In the genomic region with DNA sequence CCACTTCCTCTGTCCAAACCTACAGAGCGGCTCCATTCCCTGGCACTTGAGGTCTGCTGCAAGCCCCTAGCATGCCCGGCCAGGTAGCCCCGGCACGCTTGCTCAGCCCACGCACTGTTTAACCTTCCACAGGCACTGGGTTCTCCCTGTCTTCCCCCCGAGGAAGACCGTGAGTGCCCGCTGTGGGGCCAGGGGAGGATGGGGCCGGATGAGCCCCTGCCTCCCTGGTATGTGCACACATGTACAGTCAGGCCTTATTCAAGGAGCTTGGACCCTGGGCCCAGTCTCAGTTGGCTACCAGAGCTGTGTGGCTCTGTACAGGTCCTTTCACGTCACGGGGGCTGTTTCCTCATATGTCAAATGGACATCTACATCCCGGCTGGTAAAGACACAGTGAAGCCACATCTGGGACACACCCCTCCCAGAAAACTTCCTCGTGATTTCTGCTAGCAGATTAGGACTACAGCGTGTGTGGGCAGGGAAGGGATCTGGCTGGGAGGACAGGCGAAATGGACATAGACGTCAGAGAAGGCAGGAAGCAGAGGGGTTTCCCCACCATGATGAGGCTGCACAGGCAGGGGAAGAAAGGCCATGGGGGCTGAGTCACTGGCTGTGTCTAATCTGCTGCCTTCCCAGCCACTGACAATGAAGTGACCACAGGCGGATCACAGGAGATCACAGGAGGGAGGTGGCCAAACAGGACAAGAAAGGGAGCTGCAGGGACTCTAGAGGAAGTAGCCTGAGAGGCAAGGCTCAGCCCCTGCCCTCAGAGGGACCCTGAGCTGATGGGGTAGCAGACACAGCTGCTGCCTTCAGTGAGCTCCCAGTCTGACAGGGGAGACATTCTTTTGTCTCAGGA, we compare ENCODE assay signal across 1 cellular context.
A peak's percentile ranks its signal among the peaks of the same experiment; 100 is the strongest.
TF ChIP-seq lines count a peak whose summit lies in the region.

No MANE protein-coding gene starts in this region.

TF ChIP-seq in K562, 482 proteins besides CTCF, POLR2A, EP300 and RAD21 (continued from another document and continues in another):
- no peak for TF ChIP-seq COPS2 (conservative IDR thresholded peaks at IDR 0.05)
- TF ChIP-seq ZKSCAN1 (IDR thresholded peaks at IDR 0.05; ENCODE audit: low read depth, low read length): peak; percentile 65; the same call in 1 of the 2 replicates
- no peak for TF ChIP-seq PATZ1 (CRISPR knock-in tag; IDR thresholded peaks at IDR 0.05; ENCODE audit: borderline replicate concordance)
- no peak for TF ChIP-seq PHB2 (IDR thresholded peaks at IDR 0.05; ENCODE audit: low read depth)
- peak; percentile 89 for TF ChIP-seq MEIS2 (IDR thresholded peaks at IDR 0.05; ENCODE audit: partially characterized antibody)
- no peak for TF ChIP-seq SREBF2 (CRISPR knock-in tag; IDR thresholded peaks at IDR 0.05)
- 0 out of 2 replicates have a peak, but pooled peaks have one; percentile 53 for TF ChIP-seq HDAC8 (tag; IDR thresholded peaks at IDR 0.05)
- TF ChIP-seq ZFX (CRISPR knock-in tag; IDR thresholded peaks at IDR 0.05): no peak
- TF ChIP-seq NFE2 (IDR thresholded peaks at IDR 0.05; ENCODE audit: low read depth): peak; percentile 89
- no peak for TF ChIP-seq PML (IDR thresholded peaks at IDR 0.05; ENCODE audit: low read length)
- no peak for TF ChIP-seq BRF2 (IDR thresholded peaks at IDR 0.05; ENCODE audit: borderline replicate concordance, insufficient read depth, insufficient read length)
- TF ChIP-seq ZNF79 (CRISPR knock-in tag; IDR thresholded peaks at IDR 0.05; ENCODE audit: low read depth): no peak
- TF ChIP-seq PHF21A (IDR thresholded peaks at IDR 0.05; ENCODE audit: borderline replicate concordance, low read depth): 0 out of 2 replicates have a peak, but pooled peaks have one; percentile 9
- TF ChIP-seq CHCHD3 (CRISPR knock-in tag; IDR thresholded peaks at IDR 0.05): no peak
- no peak for TF ChIP-seq STAT5B (CRISPR knock-in tag; IDR thresholded peaks at IDR 0.05)
- no peak for TF ChIP-seq TEAD2 (tag; IDR thresholded peaks at IDR 0.05)
- peak; percentile 84 for TF ChIP-seq CBFA2T3 (IDR thresholded peaks at IDR 0.05)
- no peak for TF ChIP-seq ADNP (tag; IDR thresholded peaks at IDR 0.05)
- TF ChIP-seq ZBTB17 (CRISPR knock-in tag; IDR thresholded peaks at IDR 0.05): peak; percentile 32; the same call in 1 of the 2 replicates
- peak; percentile 39; the same call in 1 of the 2 replicates for TF ChIP-seq IRF9 (tag; IDR thresholded peaks at IDR 0.05)
- TF ChIP-seq POLR2B (IDR thresholded peaks at IDR 0.05; ENCODE audit: low read depth, partially characterized antibody): no peak
- TF ChIP-seq RFX1 (IDR thresholded peaks at IDR 0.05): no peak
- TF ChIP-seq ZNF274 (IDR thresholded peaks at IDR 0.05; ENCODE audit: borderline replicate concordance, low read depth, low read length): no peak
- no peak for TF ChIP-seq PPARD (CRISPR knock-in tag; IDR thresholded peaks at IDR 0.05)
- TF ChIP-seq ARHGAP35 (IDR thresholded peaks at IDR 0.05; ENCODE audit: partially characterized antibody): no peak
- TF ChIP-seq, protein P1, sequence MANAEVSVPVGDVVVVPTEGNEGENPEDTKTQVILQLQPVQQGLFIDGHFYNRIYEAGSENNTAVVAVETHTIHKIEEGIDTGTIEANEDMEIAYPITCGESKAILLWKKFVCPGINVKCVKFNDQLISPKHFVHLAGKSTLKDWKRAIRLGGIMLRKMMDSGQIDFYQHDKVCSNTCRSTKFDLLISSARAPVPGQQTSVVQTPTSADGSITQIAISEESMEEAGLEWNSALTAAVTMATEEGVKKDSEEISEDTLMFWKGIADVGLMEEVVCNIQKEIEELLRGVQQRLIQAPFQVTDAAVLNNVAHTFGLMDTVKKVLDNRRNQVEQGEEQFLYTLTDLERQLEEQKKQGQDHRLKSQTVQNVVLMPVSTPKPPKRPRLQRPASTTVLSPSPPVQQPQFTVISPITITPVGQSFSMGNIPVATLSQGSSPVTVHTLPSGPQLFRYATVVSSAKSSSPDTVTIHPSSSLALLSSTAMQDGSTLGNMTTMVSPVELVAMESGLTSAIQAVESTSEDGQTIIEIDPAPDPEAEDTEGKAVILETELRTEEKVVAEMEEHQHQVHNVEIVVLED (CRISPR knock-in tag; IDR thresholded peaks at IDR 0.05): 0 out of 2 replicates have a peak, but pooled peaks have one; percentile 43
- no peak for TF ChIP-seq RBM39 (optimal IDR thresholded peaks at IDR 0.05; ENCODE audit: low read depth, low read length)
- peak; percentile 76; the same call in 1 of the 2 replicates for TF ChIP-seq ZNF583 (CRISPR knock-in tag; IDR thresholded peaks at IDR 0.05)
- TF ChIP-seq ZNF324 (CRISPR knock-in tag; IDR thresholded peaks at IDR 0.05): peak; percentile 55; the same call in 1 of the 2 replicates
- no peak for TF ChIP-seq CGGBP1 (CRISPR knock-in tag; IDR thresholded peaks at IDR 0.05)
- peak; percentile 99 for TF ChIP-seq TRIM28 (IDR thresholded peaks at IDR 0.05)
- TF ChIP-seq RAD51 (IDR thresholded peaks at IDR 0.05; ENCODE audit: borderline replicate concordance, low read depth): peak; percentile 40; the same call in 1 of the 2 replicates
- peak; percentile 97 for TF ChIP-seq ZNF316 (IDR thresholded peaks at IDR 0.05)
- no peak for TF ChIP-seq ARID4B (CRISPR knock-in tag; IDR thresholded peaks at IDR 0.05)
- peak in 1 of 2 experiments; percentile 78; a peak in 2 of 4 replicates for TF ChIP-seq TBL1XR1 (IDR thresholded peaks at IDR 0.05; ENCODE audit: low read length in 2 of 2)
- TF ChIP-seq WHSC1 (IDR thresholded peaks at IDR 0.05; ENCODE audit: low read length): no peak
- no peak for TF ChIP-seq GTF2F1 (IDR thresholded peaks at IDR 0.05; ENCODE audit: low read depth, low read length)
- TF ChIP-seq, protein P2, sequence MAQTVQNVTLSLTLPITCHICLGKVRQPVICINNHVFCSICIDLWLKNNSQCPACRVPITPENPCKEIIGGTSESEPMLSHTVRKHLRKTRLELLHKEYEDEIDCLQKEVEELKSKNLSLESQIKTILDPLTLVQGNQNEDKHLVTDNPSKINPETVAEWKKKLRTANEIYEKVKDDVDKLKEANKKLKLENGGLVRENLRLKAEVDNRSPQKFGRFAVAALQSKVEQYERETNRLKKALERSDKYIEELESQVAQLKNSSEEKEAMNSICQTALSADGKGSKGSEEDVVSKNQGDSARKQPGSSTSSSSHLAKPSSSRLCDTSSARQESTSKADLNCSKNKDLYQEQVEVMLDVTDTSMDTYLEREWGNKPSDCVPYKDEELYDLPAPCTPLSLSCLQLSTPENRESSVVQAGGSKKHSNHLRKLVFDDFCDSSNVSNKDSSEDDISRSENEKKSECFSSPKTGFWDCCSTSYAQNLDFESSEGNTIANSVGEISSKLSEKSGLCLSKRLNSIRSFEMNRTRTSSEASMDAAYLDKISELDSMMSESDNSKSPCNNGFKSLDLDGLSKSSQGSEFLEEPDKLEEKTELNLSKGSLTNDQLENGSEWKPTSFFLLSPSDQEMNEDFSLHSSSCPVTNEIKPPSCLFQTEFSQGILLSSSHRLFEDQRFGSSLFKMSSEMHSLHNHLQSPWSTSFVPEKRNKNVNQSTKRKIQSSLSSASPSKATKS (CRISPR knock-in tag; IDR thresholded peaks at IDR 0.05): no peak
- TF ChIP-seq ARID3B (CRISPR knock-in tag; IDR thresholded peaks at IDR 0.05; ENCODE audit: borderline replicate concordance): peak; percentile 88
- TF ChIP-seq ZKSCAN8 (CRISPR knock-in tag; IDR thresholded peaks at IDR 0.05): 0 out of 2 replicates have a peak, but pooled peaks have one; percentile 17
- TF ChIP-seq VEZF1 (CRISPR knock-in tag; IDR thresholded peaks at IDR 0.05): peak; percentile 85
- no peak for TF ChIP-seq ZNF239 (CRISPR knock-in tag; IDR thresholded peaks at IDR 0.05)
- peak; percentile 95 for TF ChIP-seq JUN (IDR thresholded peaks at IDR 0.05; ENCODE audit: borderline replicate concordance, low read depth, low read length)
- no peak for TF ChIP-seq JUN (CRISPR knock-in tag; IDR thresholded peaks at IDR 0.05; ENCODE audit: borderline replicate concordance)
- no peak for TF ChIP-seq ZNF23 (CRISPR knock-in tag; IDR thresholded peaks at IDR 0.05)
- TF ChIP-seq HNRNPK (IDR thresholded peaks at IDR 0.05; ENCODE audit: low read depth, low read length, poor library complexity, severe bottlenecking): no peak
- no peak for TF ChIP-seq TSC22D4 (tag; IDR thresholded peaks at IDR 0.05)
- no peak for TF ChIP-seq POLR2AphosphoS5 (IDR thresholded peaks at IDR 0.05; ENCODE audit: control insufficient read depth, insufficient read depth, low read depth, low read length)
